In genomic region chr2:230384986-230385385, GRCh38 we compare ENCODE assay signal across 19 cellular contexts. TPM values are rescaled to one million over a fixed set of nuclear protein-coding genes. Genes with fewer than 3 reads are reported as not detected.
DNase-seq lines count a peak whose midpoint lies in the region; ATAC-seq and TF ChIP-seq lines count a peak whose summit lies in the region.
"Had no signal": no experiment of that assay in that cellular context is flagged by ENCODE, and none has a peak within 500 bp of the region (broad histone marks: within the 10 kb centered on the region; RNA-seq: fewer than 3 reads in every experiment).

No MANE protein-coding gene starts in this region.

- no peaks in the 10 kb centered on the region for H3F3A ChIP-seq in GM23338 (replicated peaks; ENCODE audit: low read depth)

- H3K4me2 ChIP-seq in GM23338, result no peak overlapping the region
- H3K4me2 ChIP-seq: BLaER1 had no signal

- H3K79me2 ChIP-seq in GM23338 (replicated peaks; ENCODE audit: insufficient read depth), result no peaks in the 10 kb centered on the region

- H3K27ac Mint-ChIP-seq in activated naive CD8-positive, alpha-beta T cell, result peak overlapping the region; percentile 28
- H3K27ac Mint-ChIP-seq in activated naive CD8-positive, alpha-beta T cell treated with anti-CD3 and anti-CD28 coated beads for 36 hours, result no peak overlapping the region
- H3K27ac Mint-ChIP-seq in GM23338, result no peak overlapping the region
- H3K27ac Mint-ChIP-seq: B cell had no signal

- no peaks in the 10 kb centered on the region for H3K9me3 Mint-ChIP-seq in activated naive CD8-positive, alpha-beta T cell (ENCODE audit: low read depth)
- no peaks in the 10 kb centered on the region for H3K9me3 Mint-ChIP-seq in activated naive CD8-positive, alpha-beta T cell treated with anti-CD3 and anti-CD28 coated beads for 36 hours
- H3K9me3 Mint-ChIP-seq in GM23338, result no peaks in the 10 kb centered on the region
- H3K9me3 Mint-ChIP-seq: CD4-positive, CD25-positive, alpha-beta regulatory T cell; CD8-positive, alpha-beta memory T cell had no signal

- H3K27me3 ChIP-seq in GM23338 (ENCODE audit: insufficient read depth), result no peaks in the 10 kb centered on the region
- H3K27me3 ChIP-seq: BLaER1 had no signal

- no peak overlapping the region for H3K4me3 ChIP-seq in GM23338
- H3K4me3 ChIP-seq: BLaER1, GM12878 had no signal

- no peaks in the 10 kb centered on the region for H3K9me2 ChIP-seq in GM23338 (ENCODE audit: insufficient read depth)

- intact Hi-C loops in left cardiac atrium (cut with DNase I), result no loop called here
- intact Hi-C loops in cardiac septum (cut with DNase I), result no loop called here

- no peaks in the 10 kb centered on the region for H3K27me3 Mint-ChIP-seq in activated naive CD8-positive, alpha-beta T cell
- no peaks in the 10 kb centered on the region for H3K27me3 Mint-ChIP-seq in activated naive CD8-positive, alpha-beta T cell treated with anti-CD3 and anti-CD28 coated beads for 36 hours
- H3K27me3 Mint-ChIP-seq in GM23338 (ENCODE audit: insufficient read depth, low read depth, poor library complexity), result no peaks in the 10 kb centered on the region
- H3K27me3 Mint-ChIP-seq: B cell; CD4-positive, CD25-positive, alpha-beta regulatory T cell; CD8-positive, alpha-beta memory T cell had no signal

- DNase-seq in activated naive CD8-positive, alpha-beta T cell treated with anti-CD3 and anti-CD28 coated beads for 36 hours, result no peak
- DNase-seq in left cardiac atrium (no peak), cardiac septum (ENCODE audit: low spot score) (no peak), GM23338 (ENCODE audit: low spot score) (no peak)
- DNase-seq: CD4-positive, CD25-positive, alpha-beta regulatory T cell; CD8-positive, alpha-beta memory T cell; DMS 273 treated with DMSO at 0.1 percent for 48 hours; DMS79; EL; GDM1; H7 had no signal

- H2AFZ ChIP-seq in GM23338, result 0 out of 2 replicates have a peak overlapping the region, but pooled peaks have one; percentile 10

- no peak overlapping the region for H3K4me3 Mint-ChIP-seq in activated naive CD8-positive, alpha-beta T cell
- H3K4me3 Mint-ChIP-seq in activated naive CD8-positive, alpha-beta T cell treated with anti-CD3 and anti-CD28 coated beads for 36 hours, result no peak overlapping the region
- no peak overlapping the region for H3K4me3 Mint-ChIP-seq in GM23338
- H3K4me3 Mint-ChIP-seq: B cell; CD8-positive, alpha-beta memory T cell had no signal

- H4K20me1 ChIP-seq in GM23338 (replicated peaks; ENCODE audit: insufficient read depth), result no peaks in the 10 kb centered on the region; the same call in 1 of the 2 replicates
- H4K20me1 ChIP-seq: BLaER1 had no signal

- TF ChIP-seq CTCF in GM23338 (conservative IDR thresholded peaks at IDR 0.05; ENCODE audit: low read depth in 2 of 2), result no peak

- H3K4me1 Mint-ChIP-seq in activated naive CD8-positive, alpha-beta T cell (ENCODE audit: low read depth), result peaks cover 2% of the 10 kb centered on the region
- H3K4me1 Mint-ChIP-seq in activated naive CD8-positive, alpha-beta T cell treated with anti-CD3 and anti-CD28 coated beads for 36 hours, result no peaks in the 10 kb centered on the region
- H3K4me1 Mint-ChIP-seq in GM23338, result no peaks in the 10 kb centered on the region
- H3K4me1 Mint-ChIP-seq: B cell; CD8-positive, alpha-beta memory T cell had no signal

- no peak overlapping the region for H3K27ac ChIP-seq in GM23338 (ENCODE audit: low read depth)
- H3K27ac ChIP-seq: 22Rv1, BLaER1, C4-2B had no signal

- H3K4me1 ChIP-seq in GM23338 (ENCODE audit: insufficient read depth), result no peaks in the 10 kb centered on the region
- H3K4me1 ChIP-seq: BLaER1 had no signal

- H3K36me3 ChIP-seq in GM23338 (ENCODE audit: insufficient read depth), result no peaks in the 10 kb centered on the region

- H3K36me3 Mint-ChIP-seq in activated naive CD8-positive, alpha-beta T cell, result peaks cover 41% of the 10 kb centered on the region
- H3K36me3 Mint-ChIP-seq in activated naive CD8-positive, alpha-beta T cell treated with anti-CD3 and anti-CD28 coated beads for 36 hours, result peaks cover 55% of the 10 kb centered on the region
- no peaks in the 10 kb centered on the region for H3K36me3 Mint-ChIP-seq in GM23338 (ENCODE audit: low read depth)

- ATAC-seq in left cardiac atrium (peak; percentile 41 to 61), GM23338 (no peak), GM18907 (IDR thresholded peaks at IDR 0.05; ENCODE audit: unreplicated experiment) (no peak)
- ATAC-seq: GM12878, HCT116 had no signal

TF ChIP-seq in GM23338, 12 proteins besides CTCF, POLR2A, EP300 and RAD21:
- no peak for TF ChIP-seq POLR2AphosphoS5 (IDR thresholded peaks at IDR 0.05; ENCODE audit: low read depth)
- TF ChIP-seq JUNB (IDR thresholded peaks at IDR 0.05; ENCODE audit: unreplicated experiment), result no peak
- TF ChIP-seq ETS1 (IDR thresholded peaks at IDR 0.05), result no peak

RNA-seq across cellular contexts. Expression of gene SP100, which starts 31.0 kb away (rescaled TPM):
- 100 to 1,000 TPM; 108 to 112 TPM for total RNA-seq in activated naive CD8-positive, alpha-beta T cell treated with anti-CD3 and anti-CD28 coated beads for 36 hours
- 10 to 100 TPM; 53.1 to 72.8 TPM for total RNA-seq in left cardiac atrium
- 46.3 TPM for total RNA-seq in cardiac septum
- 0.73 TPM in 1 of 2 replicates, not detected in the other for total RNA-seq in GM23338 (2014; rRNA removed; shearing (Covaris generic))
- polyA plus RNA-seq in GM23338 (2016; fragmentation: Nextera tagmentation; extraction: Ambion mirVana), result 0.44 and 0.47 TPM in 2 replicates
- total RNA-seq: H7 had no signal

RNA-seq across cellular contexts. Expression of gene SP140L, which starts 58.0 kb away (rescaled TPM):
- 10 to 100 TPM; 36.3 to 38.8 TPM for total RNA-seq in activated naive CD8-positive, alpha-beta T cell treated with anti-CD3 and anti-CD28 coated beads for 36 hours
- 1 to 10 TPM; 7.9 to 8.3 TPM for total RNA-seq in left cardiac atrium
- total RNA-seq in cardiac septum, result 4.0 TPM
- 0.66 and 1.7 TPM in 2 replicates for total RNA-seq in GM23338 (2014; rRNA removed; shearing (Covaris generic))
- 1.3 and 1.5 TPM in 2 replicates for polyA plus RNA-seq in GM23338 (2016; fragmentation: Nextera tagmentation; extraction: Ambion mirVana)

Comparison
In these comparisons a context has a peak if more than half of its experiments do, and no peak if none do; other contexts are left out.
1. ATAC-seq: peak in left cardiac atrium (2 of 2); none in GM23338 (single experiment) and GM18907 (single experiment).
2. RNA of gene SP100, which starts 31.0 kb away (total RNA-seq): 108 to 112 TPM in activated naive CD8-positive, alpha-beta T cell treated with anti-CD3 and anti-CD28 coated beads for 36 hours, 53.1 to 72.8 TPM in left cardiac atrium and 46.3 TPM in cardiac septum (single experiment); 0.73 TPM in GM23338; every median in the first group is over 10 times any median in the second.